ENCODE assay signal across 8 cellular contexts in genomic region chr19:480016-480855, GRCh38. TPM values are rescaled to one million over a fixed set of nuclear protein-coding genes. Genes with fewer than 3 reads are reported as not detected.
DNase-seq lines count a peak whose midpoint lies in the region; ATAC-seq and TF ChIP-seq lines count a peak whose summit lies in the region.

No MANE protein-coding gene starts in this region.

- peak overlapping the region; percentile 58 for H3K4me3 Mint-ChIP-seq in activated naive CD8-positive, alpha-beta T cell treated with anti-CD3 and anti-CD28 coated beads, Interleukin-2, amount 10 ng/mL, durations not matched to agents 7 days and 5 days

- peak overlapping the region; percentile 79 for H3K27ac Mint-ChIP-seq in activated naive CD8-positive, alpha-beta T cell treated with anti-CD3 and anti-CD28 coated beads, Interleukin-2, amount 10 ng/mL, durations not matched to agents 7 days and 5 days

- H3K36me3 ChIP-seq in NT2/D1 (ENCODE audit: insufficient read depth, insufficient read length, low read length): no peaks in the 10 kb centered on the region
- H3K36me3 ChIP-seq in cardiac muscle cell: no peaks in the 10 kb centered on the region

- POLR2A ChIA-PET in activated naive CD8-positive, alpha-beta T cell treated with anti-CD3 and anti-CD28 coated beads, Interleukin-2, amount 10 ng/mL, durations not matched to agents 7 days and 5 days (lab: Charles Lee): no interaction called here

- H3K4me1 Mint-ChIP-seq in activated naive CD8-positive, alpha-beta T cell treated with anti-CD3 and anti-CD28 coated beads, Interleukin-2, amount 10 ng/mL, durations not matched to agents 7 days and 5 days: peaks cover 11% of the 10 kb centered on the region

- H3K4me3 ChIP-seq in NT2/D1 (ENCODE audit: insufficient read length, low read depth): peak overlapping the region; percentile 26
- H3K4me3 ChIP-seq in cardiac muscle cell: no peak overlapping the region

- intact Hi-C loops in posterior vena cava (cut with DNase I): no loop called here

- DNase-seq in GM10266 (ENCODE audit: extremely low spot score): no peak
- DNase-seq in NT2/D1 (ENCODE audit: low read depth, low spot score): no peak
- DNase-seq in activated naive CD8-positive, alpha-beta T cell treated with anti-CD3 and anti-CD28 coated beads, Interleukin-2, amount 10 ng/mL, durations not matched to agents 7 days and 5 days: no peak
- peak; percentile 58 to 84 for DNase-seq in cardiac muscle cell (ENCODE audit: low read depth in 1 of 2, low spot score in 1 of 2)
- DNase-seq in posterior vena cava (ENCODE audit: low spot score): peak; percentile 96
- no peak for DNase-seq in NCI-H2227 treated with DMSO at 0.1 percent for 48 hours (lab: John Stamatoyannopoulos, UW)

- TF ChIP-seq CTCF in GM10266 (IDR thresholded peaks at IDR 0.05; ENCODE audit: control insufficient read depth, insufficient read depth, low read depth, missing control alignments) (peak; percentile 36), cardiac muscle cell (IDR thresholded peaks at IDR 0.05; ENCODE audit: low read depth, low read length) (peak; percentile 60)

- no peak overlapping the region for H3K27ac ChIP-seq in cardiac muscle cell

- H3K4me1 ChIP-seq in NT2/D1 (ENCODE audit: insufficient read depth, insufficient read length) (peaks cover 23% of the 10 kb centered on the region), cardiac muscle cell (ENCODE audit: low read depth) (no peaks in the 10 kb centered on the region)

- peaks cover 4% of the 10 kb centered on the region for H3K27me3 ChIP-seq in NT2/D1 (ENCODE audit: insufficient read depth, insufficient read length)
- no peaks in the 10 kb centered on the region for H3K27me3 ChIP-seq in cardiac muscle cell

- H3K9me3 ChIP-seq in NT2/D1 (ENCODE audit: insufficient read depth, low read length) (no peaks in the 10 kb centered on the region; the same call in 1 of the 2 replicates), cardiac muscle cell (ENCODE audit: low read depth) (no peaks in the 10 kb centered on the region)

- H3K9ac ChIP-seq in NT2/D1 (ENCODE audit: insufficient read length, low read depth): peak overlapping the region; percentile 58

- H3K36me3 Mint-ChIP-seq in activated naive CD8-positive, alpha-beta T cell treated with anti-CD3 and anti-CD28 coated beads, Interleukin-2, amount 10 ng/mL, durations not matched to agents 7 days and 5 days: peaks cover 14% of the 10 kb centered on the region

- no peak for ATAC-seq in activated naive CD8-positive, alpha-beta T cell treated with anti-CD3 and anti-CD28 coated beads, Interleukin-2, amount 10 ng/mL, durations not matched to agents 7 days and 5 days (ENCODE audit: low read depth)
- no peak for ATAC-seq in HG02852 (IDR thresholded peaks at IDR 0.05; ENCODE audit: unreplicated experiment)
- ATAC-seq in GM19324 (IDR thresholded peaks at IDR 0.05; ENCODE audit: low FRiP score, unreplicated experiment): no peak

- H3K9me3 Mint-ChIP-seq in activated naive CD8-positive, alpha-beta T cell treated with anti-CD3 and anti-CD28 coated beads, Interleukin-2, amount 10 ng/mL, durations not matched to agents 7 days and 5 days: peaks cover 19% of the 10 kb centered on the region

- H3K27me3 Mint-ChIP-seq in activated naive CD8-positive, alpha-beta T cell treated with anti-CD3 and anti-CD28 coated beads, Interleukin-2, amount 10 ng/mL, durations not matched to agents 7 days and 5 days: peaks cover 4% of the 10 kb centered on the region

RNA-seq across cellular contexts. Expression of gene MADCAM1, which starts 16.1 kb away (rescaled TPM):
- 1 to 10 TPM in 1 of 2 experiments, under 1 TPM in 1; 0.44 to 1.0 TPM for total RNA-seq in activated naive CD8-positive, alpha-beta T cell treated with anti-CD3 and anti-CD28 coated beads, Interleukin-2, amount 10 ng/mL, durations not matched to agents 7 days and 5 days
- total RNA-seq in cardiac muscle cell: 0.70 and 2.2 TPM in 2 replicates
- polyA plus RNA-seq in cardiac muscle cell: 2.5 and 3.4 TPM in 2 replicates
- total RNA-seq in posterior vena cava: under 1 TPM in 1 of 2 donors, not detected in 1; 0.42 TPM

RNA-seq across cellular contexts. Expression of gene SHC2, which starts 19.4 kb away (rescaled TPM):
- total RNA-seq in activated naive CD8-positive, alpha-beta T cell treated with anti-CD3 and anti-CD28 coated beads, Interleukin-2, amount 10 ng/mL, durations not matched to agents 7 days and 5 days: under 1 TPM; 0.40 to 0.53 TPM
- total RNA-seq in cardiac muscle cell (33.6 and 56.9 TPM in 2 replicates), posterior vena cava (10 to 100 TPM; 21.0 to 21.9 TPM)
- polyA plus RNA-seq in cardiac muscle cell: 39.9 and 54.6 TPM in 2 replicates

RNA-seq across cellular contexts. Expression of gene TPGS1, which starts 27.1 kb away (rescaled TPM):
- total RNA-seq in activated naive CD8-positive, alpha-beta T cell treated with anti-CD3 and anti-CD28 coated beads, Interleukin-2, amount 10 ng/mL, durations not matched to agents 7 days and 5 days: 10 to 100 TPM; 27.0 to 27.2 TPM
- total RNA-seq in cardiac muscle cell (67.1 and 71.1 TPM in 2 replicates), posterior vena cava (10 to 100 TPM; 21.0 to 21.2 TPM)
- 55.8 and 56.2 TPM in 2 replicates for polyA plus RNA-seq in cardiac muscle cell

RNA-seq across cellular contexts. Expression of gene CDC34, which starts 51.3 kb away (rescaled TPM):
- total RNA-seq in activated naive CD8-positive, alpha-beta T cell treated with anti-CD3 and anti-CD28 coated beads, Interleukin-2, amount 10 ng/mL, durations not matched to agents 7 days and 5 days: 10 to 100 TPM; 49.2 to 51.5 TPM
- total RNA-seq in cardiac muscle cell: 205 and 247 TPM in 2 replicates
- polyA plus RNA-seq in cardiac muscle cell: 205 and 207 TPM in 2 replicates
- total RNA-seq in posterior vena cava: 10 to 100 TPM; 41.1 to 45.8 TPM

Comparison
In these comparisons a context has a peak if more than half of its experiments do, and no peak if none do; other contexts are left out.
1. DNase-seq: peak in cardiac muscle cell (2 of 2) and posterior vena cava (single experiment); none in GM10266 (single experiment), NT2/D1 (single experiment), activated naive CD8-positive, alpha-beta T cell treated with anti-CD3 and anti-CD28 coated beads, Interleukin-2, amount 10 ng/mL, durations not matched to agents 7 days and 5 days (single experiment) and NCI-H2227 treated with DMSO at 0.1 percent for 48 hours (single experiment).
2. RNA of gene SHC2, which starts 19.4 kb away (total RNA-seq): 33.6 to 56.9 TPM in cardiac muscle cell and 21.0 to 21.9 TPM in posterior vena cava; 0.40 to 0.53 TPM in activated naive CD8-positive, alpha-beta T cell treated with anti-CD3 and anti-CD28 coated beads, Interleukin-2, amount 10 ng/mL, durations not matched to agents 7 days and 5 days; every median in the first group is over 10 times any median in the second.